ENCODE assay signal across 27 cellular contexts in genomic region chr5:41610402-41610801, GRCh38.
"Had no signal": no experiment of that assay in that cellular context is flagged by ENCODE, and none has a peak within 500 bp of the region (broad histone marks: within the 10 kb centered on the region; RNA-seq: fewer than 3 reads in every experiment).

No MANE protein-coding gene starts in this region.

- H3K36me3 Mint-ChIP-seq: mesothelial cell of epicardium, naive B cell had no signal

- DNase-seq: colonic mucosa; cortex of kidney; effector CD8-positive, alpha-beta T cell; effector memory CD8-positive, alpha-beta T cell; endodermal cell; erythroblast; esophagus squamous epithelium; foreskin fibroblast; foreskin melanocyte; gastrocnemius medialis; glutamatergic neuron; head of caudate nucleus; heart right ventricle; hippocampal formation; left cardiac atrium; left ventricle myocardium inferior; lower lobe of right lung; mesenchymal stem cell; mucosa of descending colon; naive B cell had no signal

- H3K27me3 ChIP-seq: colonic mucosa, esophagus squamous epithelium, gastrocnemius medialis, heart right ventricle had no signal

- H3K4me3 Mint-ChIP-seq: dendritic cell treated with granulocyte-macrophage colony-stimulating factor and Interleukin-4, amounts not matched to agents 40 ng/mL and 50 ng/mL, for 4 days; effector memory CD8-positive, alpha-beta T cell; endodermal cell; mesothelial cell of epicardium; naive B cell had no signal

- H3K9me3 ChIP-seq: colonic mucosa, gastrocnemius medialis, lower lobe of right lung, mucosa of descending colon had no signal

- H3K36me3 ChIP-seq: colonic mucosa, esophagus squamous epithelium, gastrocnemius medialis, heart right ventricle, left ventricle myocardium inferior, lower lobe of right lung had no signal

- FAIRE-seq: endometrium, islet of Langerhans, keratinocyte had no signal

- ATAC-seq: effector memory CD8-positive, alpha-beta T cell; esophagus mucosa; gastrocnemius medialis; heart right ventricle; left cardiac atrium; lower lobe of right lung; mucosa of descending colon had no signal

- H3K4me1 ChIP-seq: colonic mucosa, esophagus squamous epithelium, gastrocnemius medialis, heart right ventricle, left ventricle myocardium inferior, lower lobe of right lung had no signal

- H3K4me3 ChIP-seq: colonic mucosa, esophagus squamous epithelium, gastrocnemius medialis, heart right ventricle, left ventricle myocardium inferior, lower lobe of right lung, mucosa of descending colon had no signal

- H3K27me3 Mint-ChIP-seq: dendritic cell treated with granulocyte-macrophage colony-stimulating factor and Interleukin-4, amounts not matched to agents 40 ng/mL and 50 ng/mL, for 4 days; effector memory CD8-positive, alpha-beta T cell; naive B cell had no signal

- H3K27ac Mint-ChIP-seq: dendritic cell treated with granulocyte-macrophage colony-stimulating factor and Interleukin-4, amounts not matched to agents 40 ng/mL and 50 ng/mL, for 4 days; effector memory CD8-positive, alpha-beta T cell; endodermal cell; mesothelial cell of epicardium; naive B cell had no signal

- H3K4me1 Mint-ChIP-seq: endodermal cell, mesothelial cell of epicardium, naive B cell had no signal

- H3K27ac ChIP-seq: colonic mucosa, epithelial cell of prostate, esophagus squamous epithelium, gastrocnemius medialis, heart right ventricle, left ventricle myocardium inferior, lower lobe of right lung had no signal
